ENCODE assay signal across 21 cellular contexts in the genomic region with DNA sequence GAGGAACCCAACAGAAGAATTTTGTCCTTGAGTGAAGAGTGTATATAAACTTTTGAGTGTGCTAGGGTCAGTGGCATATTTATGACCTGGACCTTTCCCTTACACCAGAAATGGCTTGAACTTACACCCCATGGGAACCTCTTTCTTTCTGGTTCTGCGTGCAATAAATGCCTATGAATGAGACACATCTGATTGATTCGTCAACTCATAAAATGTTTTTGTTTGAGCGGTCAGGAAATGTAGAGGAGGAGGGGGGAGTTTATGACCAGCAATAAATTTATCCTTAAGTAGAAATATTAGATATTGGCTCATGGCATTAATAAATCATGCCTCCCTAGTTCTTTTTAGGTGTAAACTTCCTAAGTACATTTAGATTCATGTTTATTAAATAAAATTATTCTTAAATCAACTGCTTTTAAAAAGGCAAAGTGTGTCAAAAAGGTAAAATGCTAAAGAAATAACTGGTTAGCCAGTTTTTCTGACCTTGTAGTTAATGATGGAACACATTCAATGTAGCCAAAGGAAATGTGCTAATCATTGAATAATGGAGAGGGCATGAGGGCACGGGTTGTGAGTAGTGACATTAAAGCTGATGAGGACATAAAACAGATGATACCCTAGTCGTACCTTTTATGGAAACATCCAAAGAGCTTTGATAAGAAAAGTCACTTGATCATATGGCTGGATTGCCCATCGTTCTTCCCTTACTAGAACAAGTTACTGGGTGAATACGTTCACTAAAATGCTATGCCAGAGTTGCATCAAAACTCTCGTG.
"Had no signal": no experiment of that assay in that cellular context is flagged by ENCODE, and none has a peak within 500 bp of the region (broad histone marks: within the 10 kb centered on the region; RNA-seq: fewer than 3 reads in every experiment).

No MANE protein-coding gene starts in this region.

- H3K9me3 ChIP-seq: esophagus muscularis mucosa, gastroesophageal sphincter, left lung, lower lobe of right lung, pancreas, sigmoid colon, stomach, thyroid gland had no signal

- H3K9me3 Mint-ChIP-seq: endodermal cell; naive thymus-derived CD8-positive, alpha-beta T cell; stimulated activated effector memory CD8-positive, alpha-beta T cell treated with anti-CD3 and anti-CD28 coated beads, Interleukin-12 subunit alpha, Interleukin-12 subunit beta, amount 100 ng/mL, for 72 hours; type B pancreatic cell had no signal

- H3K36me3 Mint-ChIP-seq: type B pancreatic cell had no signal

- ATAC-seq: foreskin keratinocyte; gastroesophageal sphincter; left lung; lower lobe of right lung; naive thymus-derived CD8-positive, alpha-beta T cell; pancreas; stimulated activated effector memory CD8-positive, alpha-beta T cell treated with anti-CD3 and anti-CD28 coated beads, Interleukin-12 subunit alpha, Interleukin-12 subunit beta, amount 100 ng/mL, for 72 hours had no signal

- H3K4me3 ChIP-seq: esophagus muscularis mucosa, gastroesophageal sphincter, left lung, lower lobe of right lung, pancreas, sigmoid colon, stomach, thyroid gland had no signal

- H3K4me3 Mint-ChIP-seq: endodermal cell; naive thymus-derived CD8-positive, alpha-beta T cell; stimulated activated effector memory CD8-positive, alpha-beta T cell treated with anti-CD3 and anti-CD28 coated beads, Interleukin-12 subunit alpha, Interleukin-12 subunit beta, amount 100 ng/mL, for 72 hours; type B pancreatic cell had no signal

- H3K36me3 ChIP-seq: pancreas, thyroid gland had no signal

- H3K27ac Mint-ChIP-seq: endodermal cell; naive thymus-derived CD8-positive, alpha-beta T cell; stimulated activated effector memory CD8-positive, alpha-beta T cell treated with anti-CD3 and anti-CD28 coated beads, Interleukin-12 subunit alpha, Interleukin-12 subunit beta, amount 100 ng/mL, for 72 hours; type B pancreatic cell had no signal

- DNase-seq: caudate nucleus; cerebellar nuclear complex; cortex of kidney; effector CD8-positive, alpha-beta T cell; endodermal cell; foreskin keratinocyte; left lung; lower lobe of right lung; naive thymus-derived CD8-positive, alpha-beta T cell; occipital lobe; pancreas; sigmoid colon; stimulated activated CD4-positive, alpha-beta T cell treated with anti-CD3 and anti-CD28 coated beads, Interleukin-2, amount 100 ng/mL, for 24 hours; stimulated activated CD4-positive, alpha-beta T cell treated with anti-CD3 and anti-CD28 coated beads, Interleukin-4, amount 100 ng/mL, for 24 hours; stimulated activated naive CD4-positive, alpha-beta T cell treated with Interleukin-2 at 50 U/mL for 16 hours; stomach; thyroid gland had no signal

- H3K4me1 ChIP-seq: esophagus muscularis mucosa, foreskin keratinocyte, gastroesophageal sphincter, left lung, lower lobe of right lung, pancreas, sigmoid colon, stomach, thyroid gland had no signal

- H3K27me3 Mint-ChIP-seq: naive thymus-derived CD8-positive, alpha-beta T cell; type B pancreatic cell had no signal

- H3K27ac ChIP-seq: esophagus muscularis mucosa, foreskin keratinocyte, gastroesophageal sphincter, left lung, lower lobe of right lung, pancreas, sigmoid colon, stomach, thyroid gland had no signal

- H3K4me1 Mint-ChIP-seq: endodermal cell; naive thymus-derived CD8-positive, alpha-beta T cell; stimulated activated effector memory CD8-positive, alpha-beta T cell treated with anti-CD3 and anti-CD28 coated beads, Interleukin-12 subunit alpha, Interleukin-12 subunit beta, amount 100 ng/mL, for 72 hours had no signal

- H3K27me3 ChIP-seq: esophagus muscularis mucosa, foreskin keratinocyte, gastroesophageal sphincter, left lung, pancreas, sigmoid colon, stomach, thyroid gland had no signal
